In the genomic region with DNA sequence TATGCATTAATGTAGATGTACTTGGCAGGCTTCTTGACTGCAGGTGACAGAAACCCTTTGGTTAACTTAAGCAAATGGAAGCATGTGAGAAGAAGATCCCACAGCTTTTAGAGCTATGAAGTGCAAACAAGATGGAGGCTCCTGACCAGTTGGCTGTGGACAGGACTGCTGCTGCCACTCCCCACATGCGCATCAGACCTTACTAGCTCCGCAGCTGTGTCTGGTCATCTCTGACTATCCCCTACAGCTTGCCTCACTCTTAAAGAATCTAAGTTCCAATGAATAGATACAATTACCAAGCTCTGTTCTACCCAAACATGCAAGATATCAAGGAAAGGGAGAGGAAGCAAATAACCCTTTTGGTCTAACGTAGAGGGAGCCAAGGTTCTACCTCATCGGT, we compare ENCODE assay signal across 23 cellular contexts.
DNase-seq lines count a peak whose midpoint lies in the region; ATAC-seq, FAIRE-seq and TF ChIP-seq lines count a peak whose summit lies in the region.
"Had no signal": no experiment of that assay in that cellular context is flagged by ENCODE, and none has a peak within 500 bp of the region (broad histone marks: within the 10 kb centered on the region; RNA-seq: fewer than 3 reads in every experiment).

No MANE protein-coding gene starts in this region.

- H3K4ac ChIP-seq in mesendoderm (ENCODE audit: low read depth, low read length): no peak overlapping the region

- H3K9me3 ChIP-seq in SJCRH30 (replicated peaks): no peaks in the 10 kb centered on the region
- no peaks in the 10 kb centered on the region for H3K9me3 ChIP-seq in K562 (replicated peaks; ENCODE audit: control insufficient read depth, insufficient read depth, low read depth, low read length)
- H3K9me3 ChIP-seq: A549, HAP-1 had no signal

- H3K79me1 ChIP-seq in mesendoderm (ENCODE audit: low read length): no peaks in the 10 kb centered on the region

- no peak for TF ChIP-seq EP300 in K562 (IDR thresholded peaks at IDR 0.05; ENCODE audit: low read length)

- H3K27ac ChIP-seq in SJCRH30 (no peak overlapping the region), K562 (ENCODE audit: extremely low read depth, low read depth, low read length) (no peak overlapping the region), mesendoderm (ENCODE audit: low read depth, low read length) (no peak overlapping the region), substantia nigra (ENCODE audit: low read depth, low read length, poor library complexity, severe bottlenecking) (peak overlapping the region; percentile 14)
- H3K27ac ChIP-seq: A549 had no signal

- no peaks in the 10 kb centered on the region for H3K9me1 ChIP-seq in K562 (ENCODE audit: control insufficient read depth, insufficient read depth, low read length)

- ATAC-seq in K562 (peak; percentile 65), sciatic nerve (no peak), HG03135 (IDR thresholded peaks at IDR 0.05; ENCODE audit: unreplicated experiment) (no peak)
- ATAC-seq: A549 had no signal

- no peak overlapping the region for H3K4me3 ChIP-seq in SJCRH30
- no peak overlapping the region for H3K4me3 ChIP-seq in K562
- H3K4me3 ChIP-seq in mesendoderm (ENCODE audit: low read length): no peak overlapping the region
- H3K4me3 ChIP-seq: A549, HAP-1 had no signal

- BruUV-seq in K562 (replicated peaks; lab: Mats Ljungman, UMichigan): no TSS peak

- no peak overlapping the region for H2BK5ac ChIP-seq in mesendoderm (ENCODE audit: low read length)

- peak; percentile 4 to 6 for DNase-seq in SJCRH30
- peak in 1 of 4 experiments; percentile 39 for DNase-seq in K562 (ENCODE audit: extremely low read depth in 1 of 4, low spot score in 3 of 4)
- peak; percentile 3 for DNase-seq in mesendoderm
- DNase-seq in substantia nigra (lab: John Stamatoyannopoulos, UW): no peak
- no peak for DNase-seq in sciatic nerve (ENCODE audit: low spot score)
- no peak for DNase-seq in AG08395 (ENCODE audit: low spot score)
- DNase-seq: 8988T; ACHN; C1 segment of cervical spinal cord; Calu3; CD4-positive, alpha-beta memory T cell; COR-L47; DMS53; DMS79 treated with DMSO at 0.1 percent for 48 hours; GF-D8; GOT3; HFFc6 had no signal

- CTCF ChIA-PET in K562 (lab: Yijun Ruan, JAX; ENCODE audit: low intra/inter-chr PET ratio): no interaction called here

- H2BK120ac ChIP-seq in mesendoderm (ENCODE audit: low read depth, low read length): no peak overlapping the region

- H4K8ac ChIP-seq in mesendoderm (ENCODE audit: low read depth, low read length): no peak overlapping the region

- FAIRE-seq in K562 (lab: Jason Lieb, UNC): no peak
- FAIRE-seq: A549, GM12891, GM18507, H54 had no signal

- H3K23ac ChIP-seq in mesendoderm (ENCODE audit: low read length): no peak overlapping the region

- in situ Hi-C loops in K562 (cut with MboI): no loop called here

- H3K18ac ChIP-seq in mesendoderm (ENCODE audit: low read length): no peak overlapping the region

- no peaks in the 10 kb centered on the region for H3K4me1 ChIP-seq in SJCRH30
- H3K4me1 ChIP-seq in K562 (replicated peaks in 1 of 2; ENCODE audit: control insufficient read depth in 2 of 2, insufficient read depth in 2 of 2, low read length in 2 of 2): no peaks in the 10 kb centered on the region
- H3K4me1 ChIP-seq in mesendoderm (ENCODE audit: control insufficient read depth, low read depth, low read length): no peaks in the 10 kb centered on the region
- H3K4me1 ChIP-seq: A549, HAP-1 had no signal

- POLR2A ChIA-PET in K562 (lab: Yijun Ruan, JAX): no interaction called here

- H3K36me3 ChIP-seq in SJCRH30 (no peaks in the 10 kb centered on the region), K562 (ENCODE audit: control insufficient read depth, insufficient read depth, low read length) (no peaks in the 10 kb centered on the region), mesendoderm (ENCODE audit: control insufficient read depth, insufficient read depth, low read length) (no peaks in the 10 kb centered on the region)
- H3K36me3 ChIP-seq: HAP-1 had no signal

- TF ChIP-seq POLR2A in K562 (conservative IDR thresholded peaks at IDR 0.05): no peak

- no peaks in the 10 kb centered on the region for H3K79me2 ChIP-seq in K562 (ENCODE audit: control insufficient read depth, insufficient read depth, low read length)
- no peaks in the 10 kb centered on the region for H3K79me2 ChIP-seq in mesendoderm (ENCODE audit: control insufficient read depth, insufficient read depth, low read length)

- no peaks in the 10 kb centered on the region for H4K20me1 ChIP-seq in K562 (replicated peaks; ENCODE audit: control insufficient read depth, insufficient read depth, low read length)

- TF ChIP-seq RAD21 in K562 (CRISPR knock-in tag; conservative IDR thresholded peaks at IDR 0.05 in 1 of 2, IDR thresholded peaks at IDR 0.05 in 1 of 2): no peak

- peak overlapping the region; percentile 65 for H2AFZ ChIP-seq in K562 (ENCODE audit: low read depth, low read length)

- no peak for TF ChIP-seq CTCF in K562 (IDR thresholded peaks at IDR 0.05 in 2 of 3, conservative IDR thresholded peaks at IDR 0.05 in 1 of 3; ENCODE audit: insufficient read depth in 2 of 3, low read depth in 1 of 3, low read length in 3 of 3)

- no peak overlapping the region for H3K56ac ChIP-seq in mesendoderm (ENCODE audit: low read length)

- WGBS in K562 (ENCODE audit: insufficient coverage, low coverage, missing lambda C conversion rate): 18% methylated on average over 4 of the region's 4 CpGs
- WGBS in mesendoderm (ENCODE audit: extremely low coverage, insufficient coverage, low lambda C conversion rate): no CpG with 5 or more reads among the region's 4 CpGs

- H3K27me3 ChIP-seq in SJCRH30: no peaks in the 10 kb centered on the region
- H3K27me3 ChIP-seq in K562 (ENCODE audit: control insufficient read depth in 2 of 2, insufficient read depth in 2 of 2, low read length in 2 of 2): no peaks in the 10 kb centered on the region
- H3K27me3 ChIP-seq in mesendoderm (ENCODE audit: insufficient read depth, low read length, poor library complexity): no peaks in the 10 kb centered on the region

- H3K9ac ChIP-seq in K562 (ENCODE audit: insufficient read depth in 1 of 2, low read depth in 2 of 2, low read length in 2 of 2): no peak overlapping the region
- H3K9ac ChIP-seq in mesendoderm (ENCODE audit: low read length): no peak overlapping the region

- H2AK5ac ChIP-seq in mesendoderm (ENCODE audit: low read length): no peak overlapping the region

- intact Hi-C loops in K562 (cut with micrococcal nuclease) (loop anchor here (5.0 kb wide), 1 partner anchor 222 kb away; no protein-coding TSS in a partner anchor), sciatic nerve (cut with DNase I) (no loop called here)

- no peak overlapping the region for H4K5ac ChIP-seq in mesendoderm (ENCODE audit: low read length)

- H3K4me2 ChIP-seq in K562 (ENCODE audit: insufficient read depth, low read length) (no peak overlapping the region), mesendoderm (ENCODE audit: low read length) (no peak overlapping the region)
- H3K4me2 ChIP-seq: A549 had no signal

- no peak overlapping the region for H2BK15ac ChIP-seq in mesendoderm (replicated peaks; ENCODE audit: low read depth)

TF ChIP-seq in K562, 482 proteins besides CTCF, POLR2A, EP300 and RAD21:
- TF ChIP-seq ATF7 (IDR thresholded peaks at IDR 0.05) (no peak), ZNF24 (IDR thresholded peaks at IDR 0.05) (no peak), YY1 (IDR thresholded peaks at IDR 0.05; ENCODE audit: borderline replicate concordance in 1 of 3, control insufficient read depth in 1 of 3, extremely low read depth in 1 of 3, insufficient read depth in 3 of 3, insufficient read length in 1 of 3, insufficient replicate concordance in 2 of 3, low read depth in 1 of 3, low read length in 2 of 3) (peak in 1 of 3 experiments; percentile 50)

Comparison
In these comparisons a context has a peak if more than half of its experiments do, and no peak if none do; other contexts are left out.
1. DNase-seq: peak in SJCRH30 (2 of 2) and mesendoderm (single experiment); none in substantia nigra (0 of 49), sciatic nerve (single experiment) and AG08395 (single experiment).